27 cellular contexts compared by ENCODE assay signal in genomic region chr14:67425603-67426002, GRCh38. TPM values are rescaled to one million over a fixed set of nuclear protein-coding genes. Genes with fewer than 3 reads are reported as not detected.
"Had no signal": no experiment of that assay in that cellular context is flagged by ENCODE, and none has a peak within 500 bp of the region (broad histone marks: within the 10 kb centered on the region; RNA-seq: fewer than 3 reads in every experiment).

No MANE protein-coding gene starts in this region.

- DNase-seq: hypothalamus; immature natural killer cell; left ventricle myocardium inferior; mesendoderm; naive B cell; psoas muscle; right lobe of liver; stimulated activated CD4-positive, alpha-beta T cell treated with anti-CD3 and anti-CD28 coated beads, Interleukin-12 subunit alpha, Interleukin-12 subunit beta, amount 100 ng/mL, for 4 hours; stimulated activated CD4-positive, alpha-beta T cell treated with anti-CD3 and anti-CD28 coated beads, Interleukin-15, amount 100 ng/mL, for 24 hours; stimulated activated CD4-positive, alpha-beta T cell treated with anti-CD3 and anti-CD28 coated beads, Interleukin-2, amount 100 ng/mL, for 24 hours; stimulated activated CD4-positive, alpha-beta T cell treated with anti-CD3 and anti-CD28 coated beads, Interleukin-4, amount 100 ng/mL, for 1 hour; stimulated activated naive B cell treated with anti-CD40 and anti-IgM and Interleukin-4, amounts not matched to agents 10 μg/mL and 1 μg/mL and 100 μg/mL, for 72 hours; stimulated activated naive CD8-positive, alpha-beta T cell treated with anti-CD3 and anti-CD28 coated beads, Interleukin-15, Interleukin-2, amounts not matched to agents 100 U/mL and 50 U/mL, for 24 hours; stomach; tibial artery; trophoblast cell; upper lobe of right lung had no signal

- H3K4me1 ChIP-seq: right lobe of liver, upper lobe of right lung had no signal

- H3K4me3 Mint-ChIP-seq: immature natural killer cell; mesothelial cell of epicardium; naive B cell; nephron; neural crest cell; stimulated activated naive B cell treated with anti-CD40 and anti-IgM and Interleukin-4, amounts not matched to agents 10 μg/mL and 1 μg/mL and 100 μg/mL, for 72 hours had no signal

- FAIRE-seq: islet of Langerhans, pancreas had no signal

- H3K27ac ChIP-seq: heart left ventricle, left ventricle myocardium inferior, pancreas, psoas muscle, right atrium auricular region, right lobe of liver, stomach, testis, tibial artery, upper lobe of right lung had no signal

- H3K9me3 Mint-ChIP-seq: immature natural killer cell; mesothelial cell of epicardium; naive B cell; nephron; neural crest cell; stimulated activated naive B cell treated with anti-CD40 and anti-IgM and Interleukin-4, amounts not matched to agents 10 μg/mL and 1 μg/mL and 100 μg/mL, for 72 hours had no signal

- H3K4me3 ChIP-seq: heart left ventricle, left ventricle myocardium inferior, lung, pancreas, psoas muscle, right atrium auricular region, right lobe of liver, skin epidermis, stomach, testis, tibial artery, upper lobe of right lung had no signal

- H3K27me3 ChIP-seq: pancreas, right atrium auricular region, right lobe of liver, testis had no signal

- H3K9me3 ChIP-seq: heart left ventricle, left ventricle myocardium inferior, pancreas, psoas muscle, right atrium auricular region, right lobe of liver, stomach, testis, tibial artery, upper lobe of right lung had no signal

- H3K36me3 ChIP-seq: heart left ventricle, left ventricle myocardium inferior, pancreas, right atrium auricular region, right lobe of liver, stomach, tibial artery, upper lobe of right lung had no signal

- ATAC-seq: pancreas; psoas muscle; right lobe of liver; stimulated activated naive B cell treated with anti-CD40 and anti-IgM and Interleukin-4, amounts not matched to agents 10 μg/mL and 1 μg/mL and 100 μg/mL, for 72 hours; stimulated activated naive CD8-positive, alpha-beta T cell treated with anti-CD3 and anti-CD28 coated beads, Interleukin-15, Interleukin-2, amounts not matched to agents 100 U/mL and 50 U/mL, for 24 hours; upper lobe of right lung had no signal

- H3K36me3 Mint-ChIP-seq: immature natural killer cell; mesothelial cell of epicardium; naive B cell; stimulated activated naive B cell treated with anti-CD40 and anti-IgM and Interleukin-4, amounts not matched to agents 10 μg/mL and 1 μg/mL and 100 μg/mL, for 72 hours had no signal

- H3K4me1 Mint-ChIP-seq: immature natural killer cell had no signal

- H3K27ac Mint-ChIP-seq: immature natural killer cell; mesothelial cell of epicardium; nephron; stimulated activated naive B cell treated with anti-CD40 and anti-IgM and Interleukin-4, amounts not matched to agents 10 μg/mL and 1 μg/mL and 100 μg/mL, for 72 hours had no signal

RNA-seq across cellular contexts. Expression of gene PLEK2, which starts 13.6 kb away (rescaled TPM):
- total RNA-seq: left ventricle myocardium inferior, mesothelial cell of epicardium, neural crest cell had no signal
- polyA plus RNA-seq: immature natural killer cell had no signal
